In genomic region chr10:47318706-47319105, GRCh38 we compare ENCODE assay signal across 1 cellular context.
TF ChIP-seq lines count a peak whose summit lies in the region.

No MANE protein-coding gene starts in this region.

TF ChIP-seq in SK-N-SH treated with all-trans-retinoic acid at 6 μM for 48 hours, 23 proteins besides CTCF, POLR2A, EP300 and RAD21 (continued from another document):
- TF ChIP-seq TCF4 (CRISPR knock-in tag; IDR thresholded peaks at IDR 0.05; ENCODE audit: borderline replicate concordance) (no peak), ZFP3 (CRISPR knock-in tag; IDR thresholded peaks at IDR 0.05) (no peak), ZC3H10 (CRISPR knock-in tag; IDR thresholded peaks at IDR 0.05) (no peak), ZNF8 (CRISPR knock-in tag; IDR thresholded peaks at IDR 0.05) (no peak), PPARA (CRISPR knock-in tag; IDR thresholded peaks at IDR 0.05; ENCODE audit: borderline replicate concordance) (no peak), GLIS3 (CRISPR knock-in tag; IDR thresholded peaks at IDR 0.05) (no peak), ARNTL (CRISPR knock-in tag; IDR thresholded peaks at IDR 0.05; ENCODE audit: borderline replicate concordance, low read depth) (no peak), ZFP30 (CRISPR knock-in tag; IDR thresholded peaks at IDR 0.05) (no peak)
